1 cellular context compared by ENCODE assay signal in genomic region chr3:174441588-174442316, GRCh38.
TF ChIP-seq lines count a peak whose summit lies in the region.

No MANE protein-coding gene starts in this region.

TF ChIP-seq in H1, 55 proteins besides CTCF, POLR2A, EP300 and RAD21:
- 0 out of 2 replicates have a peak, but pooled peaks have one; percentile 9 for TF ChIP-seq E2F6 (IDR thresholded peaks at IDR 0.05)
- 0 out of 2 replicates have a peak, but pooled peaks have one; percentile 31 for TF ChIP-seq POLR2AphosphoS5 (IDR thresholded peaks at IDR 0.05; ENCODE audit: low read depth, low read length)
- no peak for TF ChIP-seq RXRA (IDR thresholded peaks at IDR 0.05; ENCODE audit: insufficient read depth, low read depth, low read length)
- TF ChIP-seq TBP (IDR thresholded peaks at IDR 0.05; ENCODE audit: low read depth, low read length): 0 out of 2 replicates have a peak, but pooled peaks have one; percentile 22
